Comparison of ENCODE assay signal across 14 cellular contexts in genomic region chr7:30144659-30145321, GRCh38. TPM values are rescaled to one million over a fixed set of nuclear protein-coding genes. Genes with fewer than 3 reads are reported as not detected.
DNase-seq lines count a peak whose midpoint lies in the region; ATAC-seq and TF ChIP-seq lines count a peak whose summit lies in the region.
"Had no signal": no experiment of that assay in that cellular context is flagged by ENCODE, and none has a peak within 500 bp of the region (broad histone marks: within the 10 kb centered on the region; RNA-seq: fewer than 3 reads in every experiment).

No MANE protein-coding gene starts in this region.

- no peak overlapping the region for H3K9ac ChIP-seq in SK-N-SH
- H3K9ac ChIP-seq in OCI-LY3 (ENCODE audit: low read length): peak overlapping the region; percentile 59

- POLR2A ChIA-PET in SK-N-SH (lab: Yijun Ruan, JAX): no interaction called here

- H4K20me1 ChIP-seq in SK-N-SH (ENCODE audit: insufficient read depth) (no peaks in the 10 kb centered on the region), OCI-LY3 (ENCODE audit: insufficient read depth, low read length) (no peaks in the 10 kb centered on the region)

- H3K27ac ChIP-seq in SK-N-SH (ENCODE audit: low read depth in 2 of 2, low read length in 1 of 2): no peak overlapping the region
- peak overlapping the region; percentile 99 for H3K27ac ChIP-seq in OCI-LY3 (ENCODE audit: low read length)
- H3K27ac ChIP-seq in coronary artery: peak overlapping the region in 1 of 2 donors; percentile 93
- H3K27ac ChIP-seq in heart right ventricle: no peak overlapping the region
- H3K27ac ChIP-seq: heart left ventricle had no signal

- H3K4me1 ChIP-seq in SK-N-SH (ENCODE audit: control insufficient read depth in 1 of 2, insufficient read depth in 2 of 2, low read depth in 1 of 2, low read length in 1 of 2) (peaks cover 7 to 31% of the 10 kb centered on the region in 2 experiments), OCI-LY3 (ENCODE audit: low read length) (peaks cover 82% of the 10 kb centered on the region), heart right ventricle (peaks cover 0 to 58% (median 28%) of the 10 kb centered on the region in 9 donors)

- no peaks in the 10 kb centered on the region for H3K9me3 ChIP-seq in SK-N-SH
- H3K9me3 ChIP-seq in OCI-LY3 (ENCODE audit: insufficient read depth, low read length): no peaks in the 10 kb centered on the region
- no peaks in the 10 kb centered on the region for H3K9me3 ChIP-seq in heart right ventricle
- H3K9me3 ChIP-seq: heart left ventricle, mucosa of descending colon, sigmoid colon had no signal

- H2AFZ ChIP-seq in SK-N-SH (ENCODE audit: low read depth) (no peak overlapping the region), OCI-LY3 (ENCODE audit: low read depth, low read length) (no peak overlapping the region)

- no peaks in the 10 kb centered on the region for H3K9me2 ChIP-seq in SK-N-SH

- H3K79me2 ChIP-seq in SK-N-SH (ENCODE audit: insufficient read depth) (peaks cover 33% of the 10 kb centered on the region), OCI-LY3 (ENCODE audit: low read length) (peaks cover 82% of the 10 kb centered on the region)

- intact Hi-C loops in heart right ventricle (cut with DNase I): no loop called here

- WGBS in SK-N-SH (ENCODE audit: low lambda C conversion rate): 84% methylated on average over 6 of the region's 6 CpGs
- WGBS in heart right ventricle, 2 donors: 95 to 97% methylated on average over 6 of the region's 6 CpGs

- TF ChIP-seq RAD21 in SK-N-SH (IDR thresholded peaks at IDR 0.05; ENCODE audit: low read length): no peak

- H3K27me3 ChIP-seq in SK-N-SH (ENCODE audit: insufficient read depth) (no peaks in the 10 kb centered on the region), OCI-LY3 (ENCODE audit: low read depth, low read length) (no peaks in the 10 kb centered on the region), heart right ventricle (no peaks in the 10 kb centered on the region)
- H3K27me3 ChIP-seq: heart left ventricle, sigmoid colon had no signal

- ATAC-seq in SK-N-SH treated with all-trans-retinoic acid at 6 μM for 48 hours (no peak), heart right ventricle (no peak), esophagus mucosa (no peak)
- ATAC-seq: heart left ventricle had no signal

- CTCF ChIA-PET in SK-N-SH (lab: Yijun Ruan, JAX): interaction anchor here (1.0 to 2.3 kb wide), 3 partner anchors 10 to 363 kb away, joined by 3 to 5 read pairs (median 4); partner anchors contain the start of gene MTURN

- H3K4me3 ChIP-seq in SK-N-SH (ENCODE audit: low read depth in 2 of 2, low read length in 1 of 2): no peak overlapping the region
- H3K4me3 ChIP-seq in OCI-LY3 (ENCODE audit: low read length): peak overlapping the region; percentile 57
- H3K4me3 ChIP-seq in coronary artery: no peak overlapping the region
- H3K4me3 ChIP-seq in heart right ventricle: no peak overlapping the region
- H3K4me3 ChIP-seq: heart left ventricle, mucosa of descending colon, sigmoid colon had no signal

- H3F3A ChIP-seq in SK-N-SH (replicated peaks; ENCODE audit: insufficient read depth): peaks cover 5% of the 10 kb centered on the region

- no peak for TF ChIP-seq CTCF in SK-N-SH (IDR thresholded peaks at IDR 0.05)
- TF ChIP-seq CTCF in OCI-LY3 (IDR thresholded peaks at IDR 0.05; ENCODE audit: low read depth, low read length): no peak
- no peak for TF ChIP-seq CTCF in coronary artery (IDR thresholded peaks at IDR 0.05)
- TF ChIP-seq CTCF in heart right ventricle (IDR thresholded peaks at IDR 0.05): no peak

- H3K36me3 ChIP-seq in SK-N-SH (replicated peaks in 1 of 2; ENCODE audit: control insufficient read depth in 1 of 2, insufficient read depth in 2 of 2, low read length in 1 of 2) (no peaks in the 10 kb centered on the region), OCI-LY3 (replicated peaks; ENCODE audit: low read depth, low read length) (peaks cover 7% of the 10 kb centered on the region), heart right ventricle (peaks cover 0 to 17% (median 0%) of the 10 kb centered on the region in 9 donors)
- H3K36me3 ChIP-seq: sigmoid colon had no signal

- H3K4me2 ChIP-seq in SK-N-SH (no peak overlapping the region), OCI-LY3 (ENCODE audit: low read length) (peak overlapping the region; percentile 91)

- no peak; a peak in 1 of 4 replicates for TF ChIP-seq EP300 in SK-N-SH (IDR thresholded peaks at IDR 0.05; ENCODE audit: borderline replicate concordance in 1 of 2, low read depth in 1 of 2, low read length in 1 of 2)

- DNase-seq in SK-N-SH: peak; percentile 39
- DNase-seq in coronary artery (ENCODE audit: low spot score): peak; percentile 28
- DNase-seq in heart right ventricle: no peak
- no peak for DNase-seq in activated effector memory CD4-positive, alpha-beta T cell treated with Interleukin-2 at 50 U/mL for 16 hours
- DNase-seq: activated CD8-positive, alpha-beta memory T cell treated with anti-CD3 and anti-CD28 coated beads for 24 hours; activated T-cell treated with anti-CD3 and anti-CD28 coated beads, Interleukin-2, amount 50 U/mL, for 72 hours; CD4-positive, alpha-beta memory T cell; heart left ventricle; mucosa of descending colon; posterior cingulate gyrus; sigmoid colon had no signal

TF ChIP-seq in SK-N-SH, 30 proteins besides CTCF, POLR2A, EP300 and RAD21:
- TF ChIP-seq MXI1 (IDR thresholded peaks at IDR 0.05; ENCODE audit: low read depth, low read length): no peak
- no peak for TF ChIP-seq RFX5 (IDR thresholded peaks at IDR 0.05; ENCODE audit: low read length)
- TF ChIP-seq IRF3 (IDR thresholded peaks at IDR 0.05; ENCODE audit: low read depth, low read length): no peak
- TF ChIP-seq GATA2 (CRISPR knock-in tag; IDR thresholded peaks at IDR 0.05): peak; percentile 34; the same call in 1 of the 2 replicates
- TF ChIP-seq USF2 (IDR thresholded peaks at IDR 0.05; ENCODE audit: borderline replicate concordance, low read depth, low read length): no peak

TF ChIP-seq in SK-N-SH treated with all-trans-retinoic acid at 6 μM for 48 hours, 23 proteins besides CTCF, POLR2A, EP300 and RAD21:
- TF ChIP-seq SNAI2 (CRISPR knock-in tag; IDR thresholded peaks at IDR 0.05) (no peak), OSR1 (CRISPR knock-in tag; IDR thresholded peaks at IDR 0.05) (no peak), TOX (CRISPR knock-in tag; IDR thresholded peaks at IDR 0.05; ENCODE audit: borderline replicate concordance) (no peak), GLIS3 (CRISPR knock-in tag; IDR thresholded peaks at IDR 0.05) (no peak), ZNF565 (CRISPR knock-in tag; conservative IDR thresholded peaks at IDR 0.05; ENCODE audit: low read depth) (no peak), BACH2 (CRISPR knock-in tag; IDR thresholded peaks at IDR 0.05; ENCODE audit: borderline replicate concordance) (no peak)
TF ChIP-seq in SK-N-SH treated with all-trans-retinoic acid at 6 μM for 48 hours: peak in this region for 0.

RNA-seq across cellular contexts. Expression of gene MTURN, which starts 10.0 kb away (rescaled TPM):
- 9.0 and 12.9 TPM in 2 replicates for polyA plus RNA-seq in SK-N-SH (2012; rRNA removed)
- 10.5 and 10.6 TPM in 2 replicates for polyA plus RNA-seq in SK-N-SH (2012; cell fraction: cytosol; rRNA removed)
- polyA plus RNA-seq in SK-N-SH (2012; cell fraction: nucleus; rRNA removed): 17.0 and 25.3 TPM in 2 replicates
- total RNA-seq in heart right ventricle: 10 to 100 TPM; 16.2 to 46.4 (median 31.7) TPM
- polyA plus RNA-seq in heart right ventricle: 10 to 100 TPM in 1 of 2 donors, 1 to 10 TPM in 1; 8.8 to 11.0 TPM
- total RNA-seq in esophagus mucosa: 6.1 TPM

Comparison
In these comparisons a context has a peak if more than half of its experiments do, and no peak if none do; other contexts are left out.
1. DNase-seq: peak in SK-N-SH (single experiment) and coronary artery (single experiment); none in heart right ventricle (0 of 2) and activated effector memory CD4-positive, alpha-beta T cell treated with Interleukin-2 at 50 U/mL for 16 hours (single experiment).